21 cellular contexts compared by ENCODE assay signal in genomic region chr3:9222956-9223639, GRCh38. TPM values are rescaled to one million over a fixed set of nuclear protein-coding genes. Genes with fewer than 3 reads are reported as not detected.
A peak's percentile ranks its signal among the peaks of the same experiment; 100 is the strongest.
DNase-seq lines count a peak whose midpoint lies in the region; ATAC-seq and TF ChIP-seq lines count a peak whose summit lies in the region.
"Had no signal": no experiment of that assay in that cellular context is flagged by ENCODE, and none has a peak within 500 bp of the region (broad histone marks: within the 10 kb centered on the region; RNA-seq: fewer than 3 reads in every experiment).

No MANE protein-coding gene starts in this region.

- H3K4me3 ChIP-seq in HEK293 (ENCODE audit: low read depth, low read length), result no peak overlapping the region
- no peak overlapping the region for H3K4me3 ChIP-seq in PC-3 (ENCODE audit: low read length)
- H3K4me3 ChIP-seq in fibroblast of lung (replicated peaks in 1 of 4; ENCODE audit: control extremely low read depth in 1 of 4, insufficient read depth in 1 of 4, low read depth in 3 of 4, low read length in 4 of 4), result no peak overlapping the region
- H3K4me3 ChIP-seq: Peyer's patch, SK-N-MC had no signal

- POLR2A ChIA-PET in HEK293 (lab: Yijun Ruan, JAX) (no interaction called here), PC-3 (lab: Charles Lee; ENCODE audit: unreplicated experiment) (no interaction called here)

- H3F3A ChIP-seq in PC-3 (ENCODE audit: low read length, unreplicated experiment), result no peaks in the 10 kb centered on the region

- H3K9me3 Mint-ChIP-seq in nephron (no peaks in the 10 kb centered on the region), nephron progenitor cell (no peaks in the 10 kb centered on the region)
- H3K9me3 Mint-ChIP-seq: CD4-positive, alpha-beta memory T cell had no signal

- H3K27ac ChIP-seq in HEK293 (ENCODE audit: extremely low read depth, low read depth, low read length) (no peak overlapping the region), PC-3 (ENCODE audit: low read length) (no peak overlapping the region), fibroblast of lung (ENCODE audit: insufficient read depth, low read length) (no peak overlapping the region)
- H3K27ac ChIP-seq: Peyer's patch, SK-N-MC had no signal

- H3K27ac Mint-ChIP-seq in nephron, result peak overlapping the region in 2 of 3 experiments; percentile 20 to 26
- H3K27ac Mint-ChIP-seq in nephron progenitor cell, result no peak overlapping the region
- H3K27ac Mint-ChIP-seq: CD4-positive, alpha-beta memory T cell had no signal

- H2AFZ ChIP-seq in PC-3 (ENCODE audit: low read length) (no peak overlapping the region), fibroblast of lung (ENCODE audit: low read length) (no peak overlapping the region)

- H3K79me2 ChIP-seq in PC-3 (ENCODE audit: low read length) (no peaks in the 10 kb centered on the region), fibroblast of lung (ENCODE audit: control insufficient read depth, insufficient read depth, low read length) (no peaks in the 10 kb centered on the region)

- H3K9me2 ChIP-seq in PC-3 (replicated peaks; ENCODE audit: low read length), result no peaks in the 10 kb centered on the region

- H3K4me1 ChIP-seq in HEK293 (ENCODE audit: control insufficient read depth, insufficient read depth, low read length) (no peaks in the 10 kb centered on the region), PC-3 (ENCODE audit: insufficient read depth, low read length) (peaks cover 37% of the 10 kb centered on the region), fibroblast of lung (ENCODE audit: control insufficient read depth, extremely low read depth, insufficient read depth, low read length) (no peaks in the 10 kb centered on the region)
- H3K4me1 ChIP-seq: Peyer's patch had no signal

- intact Hi-C loops in PC-3 (cut with micrococcal nuclease), result no loop called here

- H3K4me2 ChIP-seq in PC-3 (ENCODE audit: low read length) (no peak overlapping the region), fibroblast of lung (ENCODE audit: extremely low read depth, insufficient read depth, low read length) (no peak overlapping the region)

- H3K9me3 ChIP-seq in HEK293 (ENCODE audit: control insufficient read depth, insufficient read depth, low read depth, low read length) (no peaks in the 10 kb centered on the region), PC-3 (ENCODE audit: low read length) (no peaks in the 10 kb centered on the region), fibroblast of lung (ENCODE audit: control insufficient read depth, insufficient read depth, low read depth, low read length) (no peaks in the 10 kb centered on the region)
- H3K9me3 ChIP-seq: Peyer's patch had no signal

- H3K36me3 Mint-ChIP-seq in nephron (ENCODE audit: low read depth), result peaks cover 4% of the 10 kb centered on the region
- peaks cover 36% of the 10 kb centered on the region for H3K36me3 Mint-ChIP-seq in nephron progenitor cell (ENCODE audit: low read depth)
- H3K36me3 Mint-ChIP-seq: CD4-positive, alpha-beta memory T cell had no signal

- H3K4me3 Mint-ChIP-seq in nephron (no peak overlapping the region), nephron progenitor cell (no peak overlapping the region)

- H3K36me3 ChIP-seq in HEK293 (ENCODE audit: control insufficient read depth in 2 of 2, insufficient read depth in 1 of 2, low read length in 2 of 2) (no peaks in the 10 kb centered on the region), PC-3 (ENCODE audit: low read depth, low read length) (no peaks in the 10 kb centered on the region), fibroblast of lung (ENCODE audit: control insufficient read depth, insufficient read depth, low read length) (no peaks in the 10 kb centered on the region)
- H3K36me3 ChIP-seq: Peyer's patch had no signal

- H3K27me3 Mint-ChIP-seq in nephron (ENCODE audit: low read depth), result no peaks in the 10 kb centered on the region
- H3K27me3 Mint-ChIP-seq in nephron progenitor cell (ENCODE audit: low read depth, poor library complexity), result peaks cover 6% of the 10 kb centered on the region

- H3K4me1 Mint-ChIP-seq in nephron (peaks cover 52% of the 10 kb centered on the region), nephron progenitor cell (peaks cover 46% of the 10 kb centered on the region)

- peak; percentile 15 for DNase-seq in PC-3
- DNase-seq in fibroblast of lung (ENCODE audit: low read depth in 2 of 2), result peak; percentile 11 to 18
- DNase-seq in nephron progenitor cell, result no peak
- DNase-seq in GDM1 (lab: John Stamatoyannopoulos, UW), result no peak
- DNase-seq: C1 segment of cervical spinal cord; CD4-positive, alpha-beta memory T cell; COR-L47; DMS53; KBM-7; MM.1S; NCI-H1694 treated with DMSO at 0.1 percent for 48 hours; NCI-H2171 treated with DMSO at 0.1 percent for 48 hours; NCI-H345; NCI-H510A treated with DMSO at 0.1 percent for 48 hours; NCI-H82; Peyer's patch; SIG-M5 had no signal

- no TSS peak for BruUV-seq in PC-3 (replicated peaks; lab: Mats Ljungman, UMichigan)

- CTCF ChIA-PET in HEK293 (lab: Yijun Ruan, JAX), result no interaction called here
- CTCF ChIA-PET in PC-3 (lab: Charles Lee), result no interaction called here

- H3K27me3 ChIP-seq in PC-3 (ENCODE audit: low read length) (no peaks in the 10 kb centered on the region), fibroblast of lung (ENCODE audit: control insufficient read depth, insufficient read depth, low read length) (no peaks in the 10 kb centered on the region)
- H3K27me3 ChIP-seq: Peyer's patch had no signal

- H3K9ac ChIP-seq in PC-3 (ENCODE audit: low read length) (no peak overlapping the region), fibroblast of lung (ENCODE audit: insufficient read depth, low read length) (no peak overlapping the region)

- ATAC-seq in PC-3 (no peak; the same call in 1 of the 2 replicates), GM21526 (IDR thresholded peaks at IDR 0.05; ENCODE audit: low FRiP score, unreplicated experiment) (no peak)

- H4K20me1 ChIP-seq in PC-3 (ENCODE audit: low read length) (no peaks in the 10 kb centered on the region), fibroblast of lung (ENCODE audit: control insufficient read depth, extremely low read depth, insufficient read depth, low read length) (no peaks in the 10 kb centered on the region)

- no peak for TF ChIP-seq CTCF in HEK293 (tag by site-specific recombination; IDR thresholded peaks at IDR 0.05)
- TF ChIP-seq CTCF in PC-3 (conservative IDR thresholded peaks at IDR 0.05; ENCODE audit: low read depth, low read length), result no peak
- no peak for TF ChIP-seq CTCF in fibroblast of lung (conservative IDR thresholded peaks at IDR 0.05 in 1 of 2, IDR thresholded peaks at IDR 0.05 in 1 of 2; ENCODE audit: low read depth in 1 of 2, low read length in 2 of 2)
- TF ChIP-seq CTCF in nephron (IDR thresholded peaks at IDR 0.05; ENCODE audit: unreplicated experiment in 3 of 3), result no peak
- TF ChIP-seq CTCF in nephron progenitor cell (IDR thresholded peaks at IDR 0.05), result no peak

TF ChIP-seq in HEK293, 187 proteins besides CTCF, POLR2A, EP300 and RAD21:
- TF ChIP-seq ZNF239 (tag by site-specific recombination; IDR thresholded peaks at IDR 0.05) (peak; percentile 68; the same call in 1 of the 2 replicates), YY2 (tag by site-specific recombination; IDR thresholded peaks at IDR 0.05) (no peak), MYNN (tag by site-specific recombination; IDR thresholded peaks at IDR 0.05; ENCODE audit: borderline replicate concordance) (no peak), ZNF404 (tag by site-specific recombination; IDR thresholded peaks at IDR 0.05) (no peak)

RNA-seq across cellular contexts. Expression of gene SRGAP3, which starts 26.3 kb away (rescaled TPM):
- 7.5 and 9.6 TPM in 2 replicates for total RNA-seq in PC-3 (2014; rRNA removed)
- 10.0 and 12.4 TPM in 2 replicates for total RNA-seq in fibroblast of lung
- 0.92 and 1.4 TPM in 2 replicates for polyA plus RNA-seq in fibroblast of lung
- 0.22 and 0.29 TPM in 2 replicates for polyA plus RNA-seq in fibroblast of lung (2012)
- 0.55 and 0.93 TPM in 2 replicates for polyA minus RNA-seq in fibroblast of lung (ENCODE audit: low replicate concordance)

Comparison
In these comparisons a context has a peak if more than half of its experiments do, and no peak if none do; other contexts are left out.
1. DNase-seq: peak in PC-3 (single experiment) and fibroblast of lung (2 of 2); none in nephron progenitor cell (single experiment) and GDM1 (single experiment).